21 cellular contexts compared by ENCODE assay signal in genomic region chr1:44270666-44271628, GRCh38. TPM values are rescaled to one million over a fixed set of nuclear protein-coding genes. Genes with fewer than 3 reads are reported as not detected.
DNase-seq lines count a peak whose midpoint lies in the region; ATAC-seq and TF ChIP-seq lines count a peak whose summit lies in the region.
"Had no signal": no experiment of that assay in that cellular context is flagged by ENCODE, and none has a peak within 500 bp of the region (broad histone marks: within the 10 kb centered on the region; RNA-seq: fewer than 3 reads in every experiment).

No MANE protein-coding gene starts in this region.

- no peak overlapping the region for H2AFZ ChIP-seq in Karpas-422 (ENCODE audit: low read length)

- H3K4me2 ChIP-seq in Karpas-422 (ENCODE audit: low read depth, low read length, poor library complexity, severe bottlenecking), result no peak overlapping the region

- H3K9ac ChIP-seq in Karpas-422 (ENCODE audit: low read length) (no peak overlapping the region), mucosa of rectum (ENCODE audit: low read depth in 1 of 2, low read length in 2 of 2) (no peak overlapping the region)

- DNase-seq in D341Med (ENCODE audit: low spot score) (peak; percentile 65), Karpas-422 (no peak), cerebellum (ENCODE audit: low spot score) (peak; percentile 20), caudate nucleus (lab: John Stamatoyannopoulos, UW) (no peak), NCI-H524 treated with DMSO at 0.1 percent for 48 hours (lab: John Stamatoyannopoulos, UW) (no peak), spleen (no peak)
- DNase-seq: activated CD4-positive, alpha-beta T cell treated with anti-CD3 and anti-CD28 coated beads for 1 hour; activated effector memory CD4-positive, alpha-beta T cell treated with Interleukin-2 at 50 U/mL for 16 hours; cerebellar nuclear complex; COR-L47; hippocampal formation; natural killer cell; NCI-H1092 treated with DMSO at 0.1 percent for 48 hours; NCI-H2171; stimulated activated CD4-positive, alpha-beta T cell treated with anti-CD3 and anti-CD28 coated beads, Interleukin-2, amount 100 ng/mL, for 48 hours; stomach; T1000; upper lobe of right lung had no signal

- H3K9me2 ChIP-seq in Karpas-422 (replicated peaks; ENCODE audit: insufficient read depth, low read length), result no peaks in the 10 kb centered on the region

- WGBS in spleen, 5 donors, result 78 to 94% (median 87%) methylated on average over 6 of the region's 6 CpGs

- H3K27ac ChIP-seq in Karpas-422 (ENCODE audit: low read length), result peak overlapping the region; percentile 33; the same call in 1 of the 2 replicates
- H3K27ac ChIP-seq in mucosa of rectum (ENCODE audit: low read depth in 2 of 2, low read length in 2 of 2), result peak overlapping the region; percentile 84 to 85
- no peak overlapping the region for H3K27ac ChIP-seq in caudate nucleus (ENCODE audit: low read depth, low read length)
- H3K27ac ChIP-seq in spleen, result no peak overlapping the region
- H3K27ac ChIP-seq: stomach, upper lobe of right lung had no signal

- H3K9me3 ChIP-seq in Karpas-422 (ENCODE audit: low read length), result no peaks in the 10 kb centered on the region
- H3K9me3 ChIP-seq in mucosa of rectum (ENCODE audit: control insufficient read depth in 2 of 2, low read length in 2 of 2), result no peaks in the 10 kb centered on the region
- no peaks in the 10 kb centered on the region for H3K9me3 ChIP-seq in spleen
- H3K9me3 ChIP-seq: stomach, upper lobe of right lung had no signal

- H3K36me3 ChIP-seq in Karpas-422 (ENCODE audit: insufficient read depth, low read length) (no peaks in the 10 kb centered on the region), mucosa of rectum (ENCODE audit: control insufficient read depth in 2 of 2, insufficient read depth in 2 of 2, low read length in 2 of 2) (no peaks in the 10 kb centered on the region), spleen (peaks cover 0 to 17% (median 0%) of the 10 kb centered on the region in 6 donors)
- H3K36me3 ChIP-seq: upper lobe of right lung had no signal

- no peak overlapping the region for H3K4me3 ChIP-seq in Karpas-422 (ENCODE audit: low read length)
- H3K4me3 ChIP-seq in mucosa of rectum (ENCODE audit: low read length in 2 of 2), result peak overlapping the region in 1 of 2 donors; percentile 33
- H3K4me3 ChIP-seq in spleen, result no peak overlapping the region
- H3K4me3 ChIP-seq: GM12878, stomach, upper lobe of right lung had no signal

- no peak for TF ChIP-seq CTCF in spleen (IDR thresholded peaks at IDR 0.05 in 8 of 11, conservative IDR thresholded peaks at IDR 0.05 in 3 of 11)

- TF ChIP-seq POLR2A in spleen (IDR thresholded peaks at IDR 0.05), result no peak

- peaks cover 55% of the 10 kb centered on the region for H3K79me2 ChIP-seq in Karpas-422 (ENCODE audit: low read length)

- no peak for ATAC-seq in GM19395 (IDR thresholded peaks at IDR 0.05; ENCODE audit: unreplicated experiment)
- ATAC-seq: GM12878, natural killer cell, upper lobe of right lung had no signal

- intact Hi-C loops in spleen (cut with DNase I; ENCODE audit: low total_unique reads), result no loop called here

- H3K4me1 ChIP-seq in Karpas-422 (ENCODE audit: low read length) (peaks cover 65% of the 10 kb centered on the region), mucosa of rectum (ENCODE audit: control insufficient read depth in 2 of 2, insufficient read depth in 2 of 2, low read length in 2 of 2) (peaks cover 61 to 77% of the 10 kb centered on the region in 2 donors), spleen (peaks cover 1 to 27% (median 11%) of the 10 kb centered on the region in 6 donors)

- H3K27me3 ChIP-seq in Karpas-422 (ENCODE audit: low read length) (no peaks in the 10 kb centered on the region), mucosa of rectum (ENCODE audit: control insufficient read depth in 2 of 2, insufficient read depth in 2 of 2, low read length in 2 of 2) (no peaks in the 10 kb centered on the region), spleen (replicated peaks in 1 of 7) (no peaks in the 10 kb centered on the region)
- H3K27me3 ChIP-seq: stomach, upper lobe of right lung had no signal

- H4K20me1 ChIP-seq in Karpas-422 (ENCODE audit: insufficient read depth, low read depth, low read length), result no peaks in the 10 kb centered on the region

RNA-seq across cellular contexts. Expression of gene DMAP1, which starts 57.7 kb away (rescaled TPM):
- total RNA-seq in Karpas-422 (2014; rRNA removed; shearing (Covaris generic); ENCODE audit: low replicate concordance), result 16.6 and 40.4 TPM in 2 replicates
- 28.8 TPM for total RNA-seq in cerebellum
- 10 to 100 TPM; 37.8 to 57.2 (median 46.7) TPM for total RNA-seq in spleen
- polyA plus RNA-seq in spleen, result 10 to 100 TPM; 39.7 to 84.6 (median 68.1) TPM

Comparison
In these comparisons a context has a peak if more than half of its experiments do, and no peak if none do; other contexts are left out.
1. DNase-seq: peak in D341Med (single experiment) and cerebellum (single experiment); none in Karpas-422 (single experiment), caudate nucleus (0 of 61), NCI-H524 treated with DMSO at 0.1 percent for 48 hours (single experiment) and spleen (single experiment).
2. H3K27ac ChIP-seq: peak in Karpas-422 (single experiment) and mucosa of rectum (2 of 2); none in caudate nucleus (single experiment) and spleen (0 of 8).